Comparison of ENCODE assay signal across 26 cellular contexts in genomic region chr7:2541291-2542010, GRCh38. TPM values are rescaled to one million over a fixed set of nuclear protein-coding genes. Genes with fewer than 3 reads are reported as not detected.
A peak's percentile ranks its signal among the peaks of the same experiment; 100 is the strongest.
DNase-seq lines count a peak whose midpoint lies in the region; ATAC-seq and TF ChIP-seq lines count a peak whose summit lies in the region.
"Had no signal": no experiment of that assay in that cellular context is flagged by ENCODE, and none has a peak within 500 bp of the region (broad histone marks: within the 10 kb centered on the region; RNA-seq: fewer than 3 reads in every experiment).

No MANE protein-coding gene starts in this region.

- H3K27me3 ChIP-seq in NT2/D1 (ENCODE audit: insufficient read depth, insufficient read length) (no peaks in the 10 kb centered on the region), left lung (no peaks in the 10 kb centered on the region), upper lobe of left lung (no peaks in the 10 kb centered on the region), vagina (no peaks in the 10 kb centered on the region)
- H3K27me3 ChIP-seq: SJSA1 had no signal

- H3K9ac ChIP-seq in NT2/D1 (ENCODE audit: insufficient read length, low read depth) = peak overlapping the region; percentile 32

- TF ChIP-seq EP300 in upper lobe of left lung (IDR thresholded peaks at IDR 0.05) = no peak

- ATAC-seq in left lung (no peak), upper lobe of left lung (ENCODE audit: low FRiP score in 2 of 2) (no peak), HG03442 (IDR thresholded peaks at IDR 0.05; ENCODE audit: unreplicated experiment) (no peak)
- ATAC-seq: stimulated activated naive CD8-positive, alpha-beta T cell treated with anti-CD3 and anti-CD28 coated beads, Interleukin-15, Interleukin-2, amounts not matched to agents 100 U/mL and 50 U/mL, for 24 hours had no signal

- H3K4me3 ChIP-seq in NT2/D1 (ENCODE audit: insufficient read length, low read depth) = no peak overlapping the region
- no peak overlapping the region for H3K4me3 ChIP-seq in left lung
- no peak overlapping the region for H3K4me3 ChIP-seq in upper lobe of left lung
- H3K4me3 ChIP-seq in vagina = no peak overlapping the region
- H3K4me3 ChIP-seq: SJSA1, thoracic aorta had no signal

- H3K4me1 ChIP-seq in NT2/D1 (ENCODE audit: insufficient read depth, insufficient read length) = peaks cover 17% of the 10 kb centered on the region
- H3K4me1 ChIP-seq in left lung = no peaks in the 10 kb centered on the region
- H3K4me1 ChIP-seq in upper lobe of left lung = no peaks in the 10 kb centered on the region
- no peaks in the 10 kb centered on the region for H3K4me1 ChIP-seq in vagina
- H3K4me1 ChIP-seq: SJSA1 had no signal

- H3K9me3 ChIP-seq in NT2/D1 (ENCODE audit: insufficient read depth, low read length) (no peaks in the 10 kb centered on the region), left lung (no peaks in the 10 kb centered on the region), upper lobe of left lung (no peaks in the 10 kb centered on the region), vagina (no peaks in the 10 kb centered on the region)
- H3K9me3 ChIP-seq: SJSA1, thoracic aorta had no signal

- DNase-seq in activated effector memory CD4-positive, alpha-beta T cell treated with anti-CD3 and anti-CD28 coated beads, Interleukin-2, amount 50 U/mL, for 16 hours = peak; percentile 60
- DNase-seq in activated effector memory CD4-positive, alpha-beta T cell treated with Interleukin-2 at 50 U/mL for 16 hours = no peak
- DNase-seq in NT2/D1 (ENCODE audit: low read depth, low spot score) = no peak
- peak; percentile 31 to 76 for DNase-seq in left lung
- DNase-seq in upper lobe of left lung = peak; percentile 21 to 81
- DNase-seq in vagina (ENCODE audit: extremely low spot score in 2 of 2) = no peak
- DNase-seq in activated CD8-positive, alpha-beta memory T cell treated with anti-CD3 and anti-CD28 coated beads, Interleukin-2, amount 50 U/mL, for 48 hours = no peak
- DNase-seq: 8988T; activated CD4-positive, alpha-beta T cell treated with anti-CD3 and anti-CD28 coated beads for 4 hours; AML-193; central memory CD4-positive, alpha-beta T cell; dermis blood vessel endothelial cell; DMS53; GF-D8; GOT3; kidney glomerular epithelial cell; NCI-H146; NK-92 treated with Interleukin-12 subunit alpha and Interleukin-12 subunit beta, amount 100 ng/mL, for 24 hours; retina; stimulated activated CD4-positive, alpha-beta T cell treated with anti-CD3 and anti-CD28 coated beads, Interleukin-12 subunit alpha, Interleukin-12 subunit beta, amount 100 ng/mL, for 4 hours; stimulated activated CD4-positive, alpha-beta T cell treated with anti-CD3 and anti-CD28 coated beads, Interleukin-4, amount 100 ng/mL, for 24 hours; stimulated activated naive CD8-positive, alpha-beta T cell treated with anti-CD3 and anti-CD28 coated beads, Interleukin-15, Interleukin-2, amounts not matched to agents 100 U/mL and 50 U/mL, for 24 hours; T-helper 17 cell had no signal

- no peak for TF ChIP-seq CTCF in left lung (IDR thresholded peaks at IDR 0.05)
- TF ChIP-seq CTCF in upper lobe of left lung (IDR thresholded peaks at IDR 0.05) = no peak
- TF ChIP-seq CTCF in vagina (IDR thresholded peaks at IDR 0.05) = no peak

- no peak overlapping the region for H3K27ac ChIP-seq in left lung
- H3K27ac ChIP-seq in upper lobe of left lung = no peak overlapping the region
- no peak overlapping the region for H3K27ac ChIP-seq in vagina
- H3K27ac ChIP-seq: SJSA1, thoracic aorta had no signal

- H3K36me3 ChIP-seq in NT2/D1 (ENCODE audit: insufficient read depth, insufficient read length, low read length) (peaks cover 81% of the 10 kb centered on the region), left lung (peaks cover 0 to 89% of the 10 kb centered on the region in 2 donors), upper lobe of left lung (peaks cover 17 to 85% (median 75%) of the 10 kb centered on the region in 4 donors), vagina (peaks cover 3 to 69% of the 10 kb centered on the region in 2 donors)

- TF ChIP-seq POLR2A in upper lobe of left lung (IDR thresholded peaks at IDR 0.05) (no peak), vagina (IDR thresholded peaks at IDR 0.05) (no peak)

- intact Hi-C loops in left lung (cut with DNase I) = no loop called here
- intact Hi-C loops in vagina (cut with DNase I) = no loop called here

- 94 to 95% methylated on average over 9 to 27 of the region's 40 CpGs for WGBS in upper lobe of left lung, 2 donors

RNA-seq across cellular contexts. Expression of gene BRAT1, which starts 13.9 kb away (rescaled TPM):
- total RNA-seq in left lung = 10 to 100 TPM; 22.5 to 24.7 TPM
- total RNA-seq in upper lobe of left lung = 10 to 100 TPM; 23.9 to 68.3 (median 31.0) TPM
- 66.0 TPM for total RNA-seq in vagina

RNA-seq across cellular contexts. Expression of gene IQCE, which starts 17.3 kb away (rescaled TPM):
- total RNA-seq in left lung = 10 to 100 TPM; 19.0 to 19.3 TPM
- total RNA-seq in upper lobe of left lung = 10 to 100 TPM; 18.0 to 51.3 (median 23.9) TPM
- total RNA-seq in vagina = 5.2 TPM

RNA-seq across cellular contexts. Expression of gene LFNG, which starts 21.9 kb away (rescaled TPM):
- total RNA-seq in left lung (10 to 100 TPM; 38.0 to 59.2 TPM), upper lobe of left lung (10 to 100 TPM; 30.6 to 62.9 (median 45.2) TPM), vagina (36.8 TPM)

Comparison
In these comparisons a context has a peak if more than half of its experiments do, and no peak if none do; other contexts are left out.
1. DNase-seq: peak in activated effector memory CD4-positive, alpha-beta T cell treated with anti-CD3 and anti-CD28 coated beads, Interleukin-2, amount 50 U/mL, for 16 hours (single experiment), left lung (2 of 2) and upper lobe of left lung (2 of 2); none in activated effector memory CD4-positive, alpha-beta T cell treated with Interleukin-2 at 50 U/mL for 16 hours (single experiment), NT2/D1 (single experiment), vagina (0 of 2) and activated CD8-positive, alpha-beta memory T cell treated with anti-CD3 and anti-CD28 coated beads, Interleukin-2, amount 50 U/mL, for 48 hours (single experiment).